ENCODE assay signal across 8 cellular contexts in the genomic region with DNA sequence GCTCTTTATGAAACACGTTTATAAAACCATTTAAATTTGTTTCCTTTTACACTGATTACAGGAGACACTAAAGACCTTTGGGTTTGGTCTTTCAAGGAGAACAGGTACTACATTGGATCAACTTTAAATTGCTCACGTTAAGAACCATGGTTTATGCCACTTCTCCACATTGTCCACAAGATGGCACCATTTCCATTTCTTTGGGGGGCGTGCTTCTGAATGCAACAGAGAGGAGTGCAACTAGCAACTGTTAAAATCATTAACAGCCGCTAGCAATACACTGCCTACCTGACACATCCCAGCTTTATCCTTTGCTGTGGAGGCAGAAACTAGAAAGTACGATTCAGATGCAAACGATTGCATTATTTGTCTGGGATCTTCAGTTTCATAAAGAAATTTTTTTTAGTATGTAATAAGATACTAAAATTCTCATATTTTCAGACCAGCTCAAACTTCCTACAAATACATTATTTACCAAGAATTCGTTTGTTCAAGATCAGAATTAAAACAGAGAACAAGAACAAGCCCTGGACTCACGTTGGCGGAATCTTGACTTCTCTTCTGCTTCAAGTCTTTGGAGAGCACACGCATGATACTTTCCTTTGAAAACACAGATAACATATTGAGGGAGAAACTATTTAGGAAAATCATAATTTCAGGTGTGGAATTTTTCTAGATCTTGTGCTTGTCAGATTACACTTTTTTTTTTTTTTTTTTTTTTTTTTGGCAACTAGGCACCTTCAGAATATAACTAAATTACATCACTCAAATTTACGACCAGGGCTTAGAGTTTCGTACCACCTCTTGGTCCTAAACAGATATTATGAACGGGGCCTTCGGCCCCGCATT. TPM values are rescaled to one million over a fixed set of nuclear protein-coding genes. Genes with fewer than 3 reads are reported as not detected.
DNase-seq lines count a peak whose midpoint lies in the region; ATAC-seq and TF ChIP-seq lines count a peak whose summit lies in the region.

No MANE protein-coding gene starts in this region.

- peak overlapping the region; percentile 80 for H3K4me3 Mint-ChIP-seq in activated CD4-positive, alpha-beta memory T cell treated with anti-CD3 and anti-CD28 coated beads for 36 hours

- DNase-seq in COR-L47 (lab: John Stamatoyannopoulos, UW) (peak; percentile 71), HL-60 (ENCODE audit: low read depth in 1 of 2, low spot score in 1 of 2) (peak; percentile 23 to 54), NCI-H774 (lab: John Stamatoyannopoulos, UW) (peak; percentile 82)
- DNase-seq in activated CD4-positive, alpha-beta memory T cell treated with anti-CD3 and anti-CD28 coated beads for 36 hours, result peak; percentile 75
- DNase-seq in effector memory CD4-positive, alpha-beta T cell, result peak; percentile 40 to 48 (median 43)
- peak; percentile 31 to 60 for DNase-seq in stimulated activated CD8-positive, alpha-beta memory T cell treated with anti-CD3 and anti-CD28 coated beads, Interleukin-7, amount 100 ng/mL, for 4 hours (ENCODE audit: low read depth in 2 of 2)

- H3K27me3 ChIP-seq in HL-60 (ENCODE audit: insufficient read depth, poor library complexity, severe bottlenecking), result peaks cover 6% of the 10 kb centered on the region
- H3K27me3 ChIP-seq in effector memory CD4-positive, alpha-beta T cell (replicated peaks; ENCODE audit: control insufficient read depth, insufficient read depth, low read length, poor library complexity, severe bottlenecking), result peaks cover 37% of the 10 kb centered on the region

- H3K27ac ChIP-seq in HL-60 (replicated peaks) (no peak overlapping the region), mesodermal cell (ENCODE audit: low read depth, low read length, severe bottlenecking) (no peak overlapping the region)
- H3K27ac ChIP-seq in effector memory CD4-positive, alpha-beta T cell (ENCODE audit: insufficient read depth, low read length, poor library complexity, severe bottlenecking), result no peak overlapping the region

- H3K4me1 ChIP-seq in effector memory CD4-positive, alpha-beta T cell (ENCODE audit: control insufficient read depth, insufficient read depth, low read length, poor library complexity, severe bottlenecking), result peaks cover 24% of the 10 kb centered on the region
- H3K4me1 ChIP-seq in mesodermal cell (ENCODE audit: control insufficient read depth, insufficient read depth, low read length, poor library complexity, severe bottlenecking), result peaks cover 6% of the 10 kb centered on the region

- peaks cover 39% of the 10 kb centered on the region for H3K4me1 Mint-ChIP-seq in activated CD4-positive, alpha-beta memory T cell treated with anti-CD3 and anti-CD28 coated beads for 36 hours (ENCODE audit: low read depth)

- no peaks in the 10 kb centered on the region for H3K36me3 Mint-ChIP-seq in activated CD4-positive, alpha-beta memory T cell treated with anti-CD3 and anti-CD28 coated beads for 36 hours

- intact Hi-C loops in activated CD4-positive, alpha-beta memory T cell treated with anti-CD3 and anti-CD28 coated beads for 36 hours (cut with micrococcal nuclease), result loop anchor here (1.0 to 10.0 kb wide), 5 partner anchors 54 to 1665 kb away; no protein-coding TSS in a partner anchor

- peak; percentile 30 for TF ChIP-seq CTCF in HL-60 (IDR thresholded peaks at IDR 0.05; ENCODE audit: insufficient read depth, low read length)

- CTCF ChIA-PET in activated CD4-positive, alpha-beta memory T cell treated with anti-CD3 and anti-CD28 coated beads for 36 hours (lab: Charles Lee), result interaction anchor here (0.7 to 3.2 kb wide), 20 partner anchors 10 to 519 kb away, joined by 3 to 22 read pairs (median 4); a partner anchor contains a TSS

- H3K27me3 Mint-ChIP-seq in activated CD4-positive, alpha-beta memory T cell treated with anti-CD3 and anti-CD28 coated beads for 36 hours, result peaks cover 60% of the 10 kb centered on the region

- H3K4me3 ChIP-seq in HL-60 (replicated peaks; ENCODE audit: insufficient read depth, low read length) (peak overlapping the region; percentile 46), mesodermal cell (ENCODE audit: extremely low read depth, insufficient read depth, low read length, poor library complexity, severe bottlenecking) (peak overlapping the region; percentile 32)
- H3K4me3 ChIP-seq in effector memory CD4-positive, alpha-beta T cell (ENCODE audit: insufficient read depth, low read depth, low read length, poor library complexity, severe bottlenecking), result peak overlapping the region; percentile 50

- POLR2A ChIA-PET in activated CD4-positive, alpha-beta memory T cell treated with anti-CD3 and anti-CD28 coated beads for 36 hours (lab: Charles Lee), result interaction anchor here (1.2 kb wide), 1 partner anchor 135 kb away, joined by 6 read pairs; a partner anchor contains a TSS

- no peaks in the 10 kb centered on the region for H3K9me3 ChIP-seq in effector memory CD4-positive, alpha-beta T cell (ENCODE audit: control insufficient read depth, low read length)
- H3K9me3 ChIP-seq in mesodermal cell (ENCODE audit: control insufficient read depth, low read length), result no peaks in the 10 kb centered on the region

- no peaks in the 10 kb centered on the region for H3K36me3 ChIP-seq in effector memory CD4-positive, alpha-beta T cell (ENCODE audit: control insufficient read depth, insufficient read depth, low read length)
- H3K36me3 ChIP-seq in mesodermal cell (ENCODE audit: control insufficient read depth, insufficient read depth, low read length), result no peaks in the 10 kb centered on the region

- WGBS in mesodermal cell (ENCODE audit: insufficient coverage in 2 of 2), 2 experiments, result 0 to 10% methylated on average over 2 to 6 of the region's 15 CpGs

- H3K27ac Mint-ChIP-seq in activated CD4-positive, alpha-beta memory T cell treated with anti-CD3 and anti-CD28 coated beads for 36 hours, result no peak overlapping the region

- no peaks in the 10 kb centered on the region for H3K9me3 Mint-ChIP-seq in activated CD4-positive, alpha-beta memory T cell treated with anti-CD3 and anti-CD28 coated beads for 36 hours

- peak; percentile 68 for ATAC-seq in GM19467 (IDR thresholded peaks at IDR 0.05; ENCODE audit: unreplicated experiment)

RNA-seq across cellular contexts. Expression of a gene that starts 0.7 kb away (rescaled TPM):
- not detected for total RNA-seq in activated CD4-positive, alpha-beta memory T cell treated with anti-CD3 and anti-CD28 coated beads for 36 hours
- 0.55 TPM for polyA plus RNA-seq in mesodermal cell (2013, experiment 1 of 2)
- 0.46 TPM for polyA plus RNA-seq in mesodermal cell (2013, experiment 2 of 2)

RNA-seq across cellular contexts. Expression of a gene that starts 12.3 kb away (rescaled TPM):
- total RNA-seq in activated CD4-positive, alpha-beta memory T cell treated with anti-CD3 and anti-CD28 coated beads for 36 hours, result not detected
- 120 TPM for polyA plus RNA-seq in mesodermal cell (2013, experiment 1 of 2)
- polyA plus RNA-seq in mesodermal cell (2013, experiment 2 of 2), result 138 TPM

RNA-seq across cellular contexts. Expression of a gene that starts 54.8 kb away (rescaled TPM):
- not detected for total RNA-seq in activated CD4-positive, alpha-beta memory T cell treated with anti-CD3 and anti-CD28 coated beads for 36 hours
- not detected for polyA plus RNA-seq in mesodermal cell (2013, experiment 1 of 2)
- polyA plus RNA-seq in mesodermal cell (2013, experiment 2 of 2), result not detected
